23 cellular contexts compared by ENCODE assay signal in genomic region chr2:151945186-151945585, GRCh38.
"Had no signal": no experiment of that assay in that cellular context is flagged by ENCODE, and none has a peak within 500 bp of the region (broad histone marks: within the 10 kb centered on the region; RNA-seq: fewer than 3 reads in every experiment).

No MANE protein-coding gene starts in this region.

- H3K4me1 ChIP-seq: SJSA1 had no signal

- H3K4me3 ChIP-seq: cardiac muscle cell, SJSA1 had no signal

- H3K9me3 ChIP-seq: SJSA1 had no signal

- H3K36me3 ChIP-seq: cardiac muscle cell, SJSA1 had no signal

- ATAC-seq: activated naive CD4-positive, alpha-beta T cell treated with anti-CD3 and anti-CD28 coated beads, Interleukin-2, amount 50 U/mL, for 72 hours; activated T-cell treated with anti-CD3 and anti-CD28 coated beads, Interleukin-2, amount 50 U/mL, for 4 hours; SK-N-SH treated with all-trans-retinoic acid at 6 μM for 48 hours had no signal

- DNase-seq: activated B cell treated with CpG ODN at 0.5 μM for 24 hours; activated CD4-positive, alpha-beta memory T cell treated with anti-CD3 and anti-CD28 coated beads for 36 hours; activated CD4-positive, alpha-beta T cell treated with anti-CD3 and anti-CD28 coated beads for 1 hour; activated CD4-positive, alpha-beta T cell treated with anti-CD3 and anti-CD28 coated beads, Interleukin-2, amount 10 ng/mL, durations not matched to agents 7 days and 5 days; activated CD8-positive, alpha-beta memory T cell treated with anti-CD3 and anti-CD28 coated beads for 24 hours; activated effector memory CD4-positive, alpha-beta T cell treated with anti-CD3 and anti-CD28 coated beads, Interleukin-2, amount 50 U/mL, for 16 hours; activated naive CD4-positive, alpha-beta T cell treated with Interleukin-2 at 50 U/mL for 16 hours; activated T-cell treated with anti-CD3 and anti-CD28 coated beads, Interleukin-2, amount 50 U/mL, for 4 hours; amygdala; KG1; NCI-H1092; NCI-H1417; NCI-H1930; NCI-H2107; NCI-H226; NCI-H526 treated with DMSO at 0.1 percent for 48 hours; NCI-H82; Right ventricle myocardium superior; T-helper 9 cell had no signal

- H3K27ac ChIP-seq: cardiac muscle cell, SJSA1 had no signal

- H3K27me3 ChIP-seq: cardiac muscle cell, SJSA1 had no signal
